ENCODE assay signal across 16 cellular contexts in the genomic region with DNA sequence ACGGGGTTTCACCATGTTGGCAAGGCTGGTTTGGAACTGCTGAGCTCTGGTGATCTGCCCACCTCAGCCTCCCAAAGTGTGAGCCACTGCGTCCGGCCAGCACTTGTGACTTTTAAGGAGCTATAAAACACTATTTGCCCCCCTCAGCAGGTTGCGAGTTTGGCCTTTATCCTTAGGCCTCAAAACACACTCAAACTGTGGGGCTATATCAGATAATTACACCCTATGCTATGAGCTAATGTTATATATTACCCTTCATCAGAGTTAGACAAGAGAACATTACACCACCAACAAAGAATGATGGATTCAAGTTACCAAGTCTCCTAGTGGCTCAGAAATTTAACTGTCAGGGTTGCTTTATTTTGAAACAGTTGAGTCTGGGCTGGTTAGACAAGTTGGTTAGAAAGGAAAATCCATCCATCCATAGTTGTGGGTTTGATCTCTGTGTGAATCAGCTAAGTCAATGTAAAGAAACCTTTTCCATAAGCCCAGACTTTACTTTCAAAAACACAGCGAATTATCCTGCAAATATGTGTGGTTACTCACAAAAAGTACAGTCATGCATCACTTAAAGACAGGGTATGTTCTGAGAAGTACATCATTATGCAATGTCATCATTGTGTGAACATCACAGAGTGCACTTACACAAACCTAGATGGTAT.
A peak's percentile ranks its signal among the peaks of the same experiment; 100 is the strongest.
DNase-seq lines count a peak whose midpoint lies in the region; ATAC-seq and TF ChIP-seq lines count a peak whose summit lies in the region.
"Had no signal": no experiment of that assay in that cellular context is flagged by ENCODE, and none has a peak within 500 bp of the region (broad histone marks: within the 10 kb centered on the region; RNA-seq: fewer than 3 reads in every experiment).

No MANE protein-coding gene starts in this region.

- H3K79me2 ChIP-seq in OCI-LY7 (ENCODE audit: insufficient read depth, low read depth, low read length): no peaks in the 10 kb centered on the region

- no peak overlapping the region for H3K4me3 ChIP-seq in AG04449 (ENCODE audit: low read depth, low read length)
- H3K4me3 ChIP-seq in astrocyte of the spinal cord (ENCODE audit: low read depth, low read length): no peak overlapping the region
- no peak overlapping the region for H3K4me3 ChIP-seq in OCI-LY7 (ENCODE audit: low read depth, low read length, poor library complexity, severe bottlenecking)
- H3K4me3 ChIP-seq: left ventricle myocardium inferior, stomach had no signal

- in situ Hi-C loops in astrocyte of the spinal cord (cut with HindIII; ENCODE audit: low sequenced_read_pairs): no loop called here

- no peak for TF ChIP-seq CTCF in AG04449 (IDR thresholded peaks at IDR 0.05; ENCODE audit: insufficient read depth, low read length, missing control alignments)
- TF ChIP-seq CTCF in astrocyte of the spinal cord (IDR thresholded peaks at IDR 0.05; ENCODE audit: low read depth, low read length): no peak
- TF ChIP-seq CTCF in OCI-LY7 (conservative IDR thresholded peaks at IDR 0.05; ENCODE audit: low read length): no peak

- no peaks in the 10 kb centered on the region for H3K9me3 ChIP-seq in OCI-LY7 (ENCODE audit: low read length)
- H3K9me3 ChIP-seq: left ventricle myocardium inferior, stomach had no signal

- POLR2A ChIA-PET in AG04449 (lab: Yijun Ruan, JAX) (no interaction called here), OCI-LY7 (lab: Charles Lee) (no interaction called here)

- no peak overlapping the region for H2AFZ ChIP-seq in OCI-LY7 (ENCODE audit: low read length)

- intact Hi-C loops in OCI-LY7 (cut with micrococcal nuclease; ENCODE audit: unreplicated experiment): no loop called here

- BruUV-seq in OCI-LY7 (replicated peaks; lab: Mats Ljungman, UMichigan): no TSS peak

- H4K20me1 ChIP-seq in OCI-LY7 (ENCODE audit: insufficient read depth, low read length): no peaks in the 10 kb centered on the region

- no peak overlapping the region for H3K4me2 ChIP-seq in OCI-LY7 (ENCODE audit: low read length)

- no peaks in the 10 kb centered on the region for H3K9me2 ChIP-seq in OCI-LY7 (ENCODE audit: insufficient read depth, low read length)

- ATAC-seq in HG03025 (IDR thresholded peaks at IDR 0.05; ENCODE audit: low FRiP score, unreplicated experiment): no peak

- H3K27ac ChIP-seq in OCI-LY7 (ENCODE audit: low read depth, low read length, poor library complexity, severe bottlenecking): no peak overlapping the region
- H3K27ac ChIP-seq: left ventricle myocardium inferior, stomach had no signal

- CTCF ChIA-PET in AG04449 (lab: Yijun Ruan, JAX) (interaction anchor here (0.6 to 2.9 kb wide), 7 partner anchors 9 to 759 kb away, joined by 3 to 11 read pairs (median 4); a partner anchor contains a TSS), OCI-LY7 (lab: Charles Lee; ENCODE audit: unreplicated experiment) (no interaction called here)

- no peaks in the 10 kb centered on the region for H3K4me1 ChIP-seq in OCI-LY7 (ENCODE audit: insufficient read depth, low read length, poor library complexity, severe bottlenecking)

- DNase-seq in AG04449 (ENCODE audit: low read depth, low spot score) (peak; percentile 59), NCI-H1417 (lab: John Stamatoyannopoulos, UW) (peak in 2 of 3 experiments; percentile 60 to 89), astrocyte of the spinal cord (ENCODE audit: low read depth, low spot score) (peak; percentile 77), iPS-NIHi11 (ENCODE audit: low spot score) (peak; percentile 13), NCI-H524 treated with DMSO at 0.1 percent for 48 hours (lab: John Stamatoyannopoulos, UW) (no peak), NCI-H2196 (lab: John Stamatoyannopoulos, UW; ENCODE audit: unreplicated experiment) (no peak), OCI-LY7 (ENCODE audit: low spot score) (no peak)
- DNase-seq: ACHN; CD8-positive, alpha-beta memory T cell; foreskin melanocyte; left ventricle myocardium inferior; NCI-H187; NCI-H526; stimulated activated CD4-positive, alpha-beta T cell treated with anti-CD3 and anti-CD28 coated beads, Interleukin-15, amount 100 ng/mL, for 24 hours; stomach had no signal

- no peaks in the 10 kb centered on the region for H3K36me3 ChIP-seq in OCI-LY7 (ENCODE audit: insufficient read depth, low read length)
- H3K36me3 ChIP-seq: left ventricle myocardium inferior, stomach had no signal

Comparison
In these comparisons a context has a peak if more than half of its experiments do, and no peak if none do; other contexts are left out.
1. DNase-seq: peak in AG04449 (single experiment), NCI-H1417 (2 of 3), astrocyte of the spinal cord (single experiment) and iPS-NIHi11 (single experiment); none in NCI-H524 treated with DMSO at 0.1 percent for 48 hours (single experiment), NCI-H2196 (single experiment) and OCI-LY7 (single experiment).